In genomic region chr1:1614204-1614953, GRCh38 we compare ENCODE assay signal across 8 cellular contexts. TPM values are rescaled to one million over a fixed set of nuclear protein-coding genes. Genes with fewer than 3 reads are reported as not detected.
A peak's percentile ranks its signal among the peaks of the same experiment; 100 is the strongest.
DNase-seq lines count a peak whose midpoint lies in the region; ATAC-seq and TF ChIP-seq lines count a peak whose summit lies in the region.

No MANE protein-coding gene starts in this region.

- H3K4me1 ChIP-seq in neuronal stem cell (ENCODE audit: control insufficient read depth in 2 of 2, insufficient read depth in 1 of 2, low read depth in 1 of 2, low read length in 2 of 2) (peaks cover 11 to 21% of the 10 kb centered on the region in 2 donors), upper lobe of left lung (peaks cover 30 to 54% (median 51%) of the 10 kb centered on the region in 4 donors)

- peaks cover 3% of the 10 kb centered on the region for H3K36me3 Mint-ChIP-seq in activated T-cell treated with anti-CD3 and anti-CD28 coated beads, Interleukin-2, amount 50 U/mL, for 4 hours (ENCODE audit: insufficient read depth)

- peak overlapping the region; percentile 87 for H3K4me3 ChIP-seq in fibroblast of mammary gland (ENCODE audit: control insufficient read depth, low read depth, low read length)
- H3K4me3 ChIP-seq in neuronal stem cell (ENCODE audit: low read length in 2 of 2): peak overlapping the region; percentile 88 to 100
- peak overlapping the region; percentile 92 to 100 (median 96) for H3K4me3 ChIP-seq in upper lobe of left lung

- no peaks in the 10 kb centered on the region for H3K27me3 Mint-ChIP-seq in activated T-cell treated with anti-CD3 and anti-CD28 coated beads, Interleukin-2, amount 50 U/mL, for 4 hours (ENCODE audit: low read depth)

- no peak overlapping the region for H3K18ac ChIP-seq in neuronal stem cell (ENCODE audit: low read length)

- H3K4me1 Mint-ChIP-seq in activated T-cell treated with anti-CD3 and anti-CD28 coated beads, Interleukin-2, amount 50 U/mL, for 4 hours (ENCODE audit: low read depth): peaks cover 33% of the 10 kb centered on the region

- peak overlapping the region; percentile 14 for H3K27ac ChIP-seq in neuronal stem cell (replicated peaks; ENCODE audit: low read length)
- H3K27ac ChIP-seq in upper lobe of left lung: peak overlapping the region; percentile 99 to 100 (median 100)

- peak; percentile 15 for DNase-seq in EH (ENCODE audit: low read depth)
- DNase-seq in NCI-H69 (lab: John Stamatoyannopoulos, UW): peak; percentile 50
- peak; percentile 59 for DNase-seq in activated T-cell treated with anti-CD3 and anti-CD28 coated beads, Interleukin-2, amount 50 U/mL, for 4 hours
- DNase-seq in fibroblast of mammary gland (ENCODE audit: low read depth): peak; percentile 84
- DNase-seq in neuronal stem cell (ENCODE audit: low spot score): no peak
- peak; percentile 32 to 69 for DNase-seq in upper lobe of left lung
- no peak for DNase-seq in GM10266 (ENCODE audit: extremely low spot score)

- H2BK12ac ChIP-seq in neuronal stem cell (ENCODE audit: low read length): no peak overlapping the region

- H2AK5ac ChIP-seq in neuronal stem cell (ENCODE audit: low read depth, low read length): no peak overlapping the region

- peak overlapping the region; percentile 51 for H3K9ac ChIP-seq in neuronal stem cell (ENCODE audit: low read depth, low read length, poor library complexity)

- H3K36me3 ChIP-seq in neuronal stem cell (replicated peaks in 1 of 2; ENCODE audit: control insufficient read depth in 2 of 2, insufficient read depth in 2 of 2, low read length in 2 of 2): peaks cover 12 to 24% of the 10 kb centered on the region in 2 donors
- H3K36me3 ChIP-seq in upper lobe of left lung: peaks cover 0 to 14% (median 6%) of the 10 kb centered on the region in 4 donors

- no peaks in the 10 kb centered on the region for H3K9me3 ChIP-seq in neuronal stem cell (replicated peaks in 1 of 2; ENCODE audit: control insufficient read depth in 2 of 2, insufficient read depth in 1 of 2, low read depth in 1 of 2, low read length in 2 of 2)
- no peaks in the 10 kb centered on the region for H3K9me3 ChIP-seq in upper lobe of left lung

- peaks cover 19% of the 10 kb centered on the region for H3K79me1 ChIP-seq in neuronal stem cell (ENCODE audit: low read depth, low read length)

- H2AFZ ChIP-seq in neuronal stem cell (ENCODE audit: low read length): peak overlapping the region; percentile 99

- no CpG with 5 or more reads among the region's 30 CpGs for WGBS in neuronal stem cell (ENCODE audit: extremely low coverage in 2 of 2, insufficient read length in 2 of 2, insufficient replicate concordance in 1 of 2), 2 donors
- 14 to 19% methylated on average over 25 to 30 of the region's 30 CpGs for WGBS in upper lobe of left lung, 2 donors

- H4K91ac ChIP-seq in neuronal stem cell (ENCODE audit: low read depth, low read length, poor library complexity): no peak overlapping the region

- peak in 1 of 4 donors; percentile 25 for TF ChIP-seq POLR2A in upper lobe of left lung (IDR thresholded peaks at IDR 0.05)

- no peak overlapping the region for H2BK5ac ChIP-seq in neuronal stem cell (ENCODE audit: low read length)

- peak overlapping the region; percentile 93 for H3K4me3 Mint-ChIP-seq in activated T-cell treated with anti-CD3 and anti-CD28 coated beads, Interleukin-2, amount 50 U/mL, for 4 hours

- H2BK15ac ChIP-seq in neuronal stem cell (ENCODE audit: low read length): no peak overlapping the region

- H3K9me3 Mint-ChIP-seq in activated T-cell treated with anti-CD3 and anti-CD28 coated beads, Interleukin-2, amount 50 U/mL, for 4 hours: no peaks in the 10 kb centered on the region

- TF ChIP-seq CTCF in fibroblast of mammary gland (conservative IDR thresholded peaks at IDR 0.05; ENCODE audit: control insufficient read depth, insufficient read depth, low read depth, low read length) (no peak), upper lobe of left lung (IDR thresholded peaks at IDR 0.05) (no peak), GM10266 (IDR thresholded peaks at IDR 0.05; ENCODE audit: control insufficient read depth, insufficient read depth, low read depth, missing control alignments) (no peak)

- H3K4me2 ChIP-seq in neuronal stem cell (ENCODE audit: insufficient read depth, low read length, poor library complexity, severe bottlenecking): peak overlapping the region; percentile 93

- no peaks in the 10 kb centered on the region for H3K27me3 ChIP-seq in neuronal stem cell (ENCODE audit: control insufficient read depth in 3 of 3, insufficient read depth in 3 of 3, low read depth in 1 of 3, low read length in 3 of 3)
- H3K27me3 ChIP-seq in upper lobe of left lung: no peaks in the 10 kb centered on the region

- H2BK120ac ChIP-seq in neuronal stem cell (ENCODE audit: low read depth, low read length): no peak overlapping the region

- H4K8ac ChIP-seq in neuronal stem cell (ENCODE audit: low read depth, low read length): no peak overlapping the region

- ATAC-seq in activated T-cell treated with anti-CD3 and anti-CD28 coated beads, Interleukin-2, amount 50 U/mL, for 4 hours: peak; percentile 9 to 18
- ATAC-seq in upper lobe of left lung (ENCODE audit: low FRiP score in 2 of 2) (peak; percentile 17 to 35), GM18907 (IDR thresholded peaks at IDR 0.05; ENCODE audit: unreplicated experiment) (no peak)

- H3K4ac ChIP-seq in neuronal stem cell (ENCODE audit: low read length): no peak overlapping the region

- no peak for TF ChIP-seq EP300 in upper lobe of left lung (IDR thresholded peaks at IDR 0.05)

- H3K23ac ChIP-seq in neuronal stem cell (ENCODE audit: low read depth, low read length, poor library complexity): no peak overlapping the region

- H3K14ac ChIP-seq in neuronal stem cell (ENCODE audit: low read length): no peak overlapping the region

RNA-seq across cellular contexts. Expression of gene MIB2, which starts 0.9 kb away (rescaled TPM):
- total RNA-seq in activated T-cell treated with anti-CD3 and anti-CD28 coated beads, Interleukin-2, amount 50 U/mL, for 4 hours: 10 to 100 TPM; 37.4 to 40.3 (median 37.7) TPM
- 60.6 TPM for polyA plus RNA-seq in neuronal stem cell (2013, experiment 1 of 2)
- polyA plus RNA-seq in neuronal stem cell (2013, experiment 2 of 2): 58.5 TPM
- total RNA-seq in upper lobe of left lung: 100 to 1,000 TPM in 3 of 6 donors, 10 to 100 TPM in 3; 52.7 to 284 (median 84.7) TPM

RNA-seq across cellular contexts. Expression of gene FNDC10, which starts 14.4 kb away (rescaled TPM):
- 1 to 10 TPM; 3.0 to 4.8 (median 3.8) TPM for total RNA-seq in activated T-cell treated with anti-CD3 and anti-CD28 coated beads, Interleukin-2, amount 50 U/mL, for 4 hours
- 12.4 TPM for polyA plus RNA-seq in neuronal stem cell (2013, experiment 1 of 2)
- 11.8 TPM for polyA plus RNA-seq in neuronal stem cell (2013, experiment 2 of 2)
- total RNA-seq in upper lobe of left lung: 10 to 100 TPM in 4 of 6 donors, 1 to 10 TPM in 2; 8.7 to 21.0 (median 12.4) TPM

RNA-seq across cellular contexts. Expression of gene MMP23B, which starts 17.6 kb away (rescaled TPM):
- total RNA-seq in activated T-cell treated with anti-CD3 and anti-CD28 coated beads, Interleukin-2, amount 50 U/mL, for 4 hours: 1 to 10 TPM in 2 of 3 donors, under 1 TPM in 1; 0.98 to 1.3 (median 1.0) TPM
- polyA plus RNA-seq in neuronal stem cell (2013, experiment 1 of 2): 11.0 TPM
- polyA plus RNA-seq in neuronal stem cell (2013, experiment 2 of 2): 10.6 TPM
- 10 to 100 TPM in 5 of 6 donors, not detected in 1; 13.6 to 79.3 (median 33.0) TPM for total RNA-seq in upper lobe of left lung

RNA-seq across cellular contexts. Expression of gene SSU72, which starts 39.7 kb away (rescaled TPM):
- 100 to 1,000 TPM; 142 to 170 (median 148) TPM for total RNA-seq in activated T-cell treated with anti-CD3 and anti-CD28 coated beads, Interleukin-2, amount 50 U/mL, for 4 hours
- 147 TPM for polyA plus RNA-seq in neuronal stem cell (2013, experiment 1 of 2)
- 144 TPM for polyA plus RNA-seq in neuronal stem cell (2013, experiment 2 of 2)
- 100 to 1,000 TPM; 122 to 174 (median 146) TPM for total RNA-seq in upper lobe of left lung

RNA-seq across cellular contexts. Expression of gene CDK11B, which starts 44.4 kb away (rescaled TPM):
- total RNA-seq in activated T-cell treated with anti-CD3 and anti-CD28 coated beads, Interleukin-2, amount 50 U/mL, for 4 hours: 10 to 100 TPM; 39.2 to 45.9 (median 43.0) TPM
- polyA plus RNA-seq in neuronal stem cell (2013, experiment 1 of 2): 40.1 TPM
- 41.3 TPM for polyA plus RNA-seq in neuronal stem cell (2013, experiment 2 of 2)
- total RNA-seq in upper lobe of left lung: 10 to 100 TPM; 20.8 to 55.5 (median 24.9) TPM

Comparison
In these comparisons a context has a peak if more than half of its experiments do, and no peak if none do; other contexts are left out.
1. DNase-seq: peak in EH (single experiment), NCI-H69 (single experiment), activated T-cell treated with anti-CD3 and anti-CD28 coated beads, Interleukin-2, amount 50 U/mL, for 4 hours (single experiment), fibroblast of mammary gland (single experiment) and upper lobe of left lung (2 of 2); none in neuronal stem cell (single experiment) and GM10266 (single experiment).
2. Peak in every context shown above with its lines, with median percentiles within 50 percentile points of each other: H3K4me3 ChIP-seq.